32 cellular contexts compared by ENCODE assay signal in genomic region chr15:100169615-100170279, GRCh38.
DNase-seq lines count a peak whose midpoint lies in the region; ATAC-seq and TF ChIP-seq lines count a peak whose summit lies in the region.
"Had no signal": no experiment of that assay in that cellular context is flagged by ENCODE, and none has a peak within 500 bp of the region (broad histone marks: within the 10 kb centered on the region; RNA-seq: fewer than 3 reads in every experiment).

No MANE protein-coding gene starts in this region.

- no peak for TF ChIP-seq POLR2A in sigmoid colon (IDR thresholded peaks at IDR 0.05)

- intact Hi-C loops in sigmoid colon (cut with DNase I), result loop anchor here (10.0 kb wide), 1 partner anchor 165 kb away; no protein-coding TSS in a partner anchor

- no peak overlapping the region for H3K4me3 ChIP-seq in sigmoid colon
- H3K4me3 ChIP-seq: A549, left ventricle myocardium inferior, neural progenitor cell, right atrium auricular region, SJCRH30, spleen, stomach, uterus had no signal

- TF ChIP-seq CTCF in sigmoid colon (IDR thresholded peaks at IDR 0.05) (no peak), omental fat pad (IDR thresholded peaks at IDR 0.05) (no peak)

- DNase-seq in activated CD8-positive, alpha-beta memory T cell treated with anti-CD3 and anti-CD28 coated beads, Interleukin-2, amount 10 ng/mL, durations not matched to agents 7 days and 5 days, result no peak
- DNase-seq in activated CD8-positive, alpha-beta memory T cell treated with anti-CD3 and anti-CD28 coated beads, Interleukin-2, amount 50 U/mL, for 48 hours, result no peak
- DNase-seq in sigmoid colon, result peak; percentile 52
- no peak for DNase-seq in omental fat pad (ENCODE audit: low spot score)
- no peak for DNase-seq in RKO (ENCODE audit: low spot score)
- DNase-seq: activated B cell treated with CpG ODN at 0.5 μM for 24 hours; activated CD4-positive, alpha-beta T cell treated with anti-CD3 and anti-CD28 coated beads, Interleukin-2, amount 10 ng/mL, durations not matched to agents 7 days and 5 days; activated effector memory CD4-positive, alpha-beta T cell treated with anti-CD3 and anti-CD28 coated beads, Interleukin-2, amount 50 U/mL, for 16 hours; activated naive CD8-positive, alpha-beta T cell treated with anti-CD3 and anti-CD28 coated beads, Interleukin-2, amount 10 ng/mL, durations not matched to agents 7 days and 5 days; aorta; DND-41; foreskin fibroblast; H9; head of caudate nucleus; islet precursor cell; left ventricle myocardium inferior; mesenchymal stem cell; NCI-H1436; NCI-H2081; NCI-H345; NCI-H748 treated with DMSO at 0.1 percent for 48 hours; SJCRH30; spleen; stomach; uterus had no signal

- H3K27ac Mint-ChIP-seq in activated CD8-positive, alpha-beta memory T cell treated with anti-CD3 and anti-CD28 coated beads, Interleukin-2, amount 10 ng/mL, durations not matched to agents 7 days and 5 days, result peak overlapping the region; percentile 73
- H3K27ac Mint-ChIP-seq: activated B cell treated with CpG ODN at 0.5 μM for 24 hours; activated CD4-positive, alpha-beta T cell treated with anti-CD3 and anti-CD28 coated beads, Interleukin-2, amount 10 ng/mL, durations not matched to agents 7 days and 5 days; activated naive CD8-positive, alpha-beta T cell treated with anti-CD3 and anti-CD28 coated beads, Interleukin-2, amount 10 ng/mL, durations not matched to agents 7 days and 5 days; neural progenitor cell had no signal

- H3K4me3 Mint-ChIP-seq in activated CD8-positive, alpha-beta memory T cell treated with anti-CD3 and anti-CD28 coated beads, Interleukin-2, amount 10 ng/mL, durations not matched to agents 7 days and 5 days, result no peak overlapping the region
- H3K4me3 Mint-ChIP-seq: activated B cell treated with CpG ODN at 0.5 μM for 24 hours; activated CD4-positive, alpha-beta T cell treated with anti-CD3 and anti-CD28 coated beads, Interleukin-2, amount 10 ng/mL, durations not matched to agents 7 days and 5 days; activated naive CD8-positive, alpha-beta T cell treated with anti-CD3 and anti-CD28 coated beads, Interleukin-2, amount 10 ng/mL, durations not matched to agents 7 days and 5 days; H9; neural progenitor cell had no signal

- TF ChIP-seq EP300 in sigmoid colon (IDR thresholded peaks at IDR 0.05), result no peak

- no peak for ATAC-seq in activated CD8-positive, alpha-beta memory T cell treated with anti-CD3 and anti-CD28 coated beads, Interleukin-2, amount 10 ng/mL, durations not matched to agents 7 days and 5 days
- ATAC-seq in HG03432 (IDR thresholded peaks at IDR 0.05; ENCODE audit: unreplicated experiment), result peak; percentile 3
- ATAC-seq in omental fat pad (ENCODE audit: low FRiP score), result no peak
- no peak for ATAC-seq in HG03139 (IDR thresholded peaks at IDR 0.05; ENCODE audit: unreplicated experiment)
- ATAC-seq: A549, esophagus mucosa had no signal

- no peaks in the 10 kb centered on the region for H3K36me3 ChIP-seq in sigmoid colon
- H3K36me3 ChIP-seq: left ventricle myocardium inferior, neural progenitor cell, right atrium auricular region, SJCRH30, spleen, stomach, uterus had no signal

- peaks cover 3% of the 10 kb centered on the region for H3K9me3 Mint-ChIP-seq in activated CD8-positive, alpha-beta memory T cell treated with anti-CD3 and anti-CD28 coated beads, Interleukin-2, amount 10 ng/mL, durations not matched to agents 7 days and 5 days (ENCODE audit: low read depth)
- H3K9me3 Mint-ChIP-seq: H9 had no signal

- peaks cover 4 to 16% (median 10%) of the 10 kb centered on the region in 4 donors for H3K9me3 ChIP-seq in sigmoid colon
- H3K9me3 ChIP-seq: SJCRH30 had no signal

- peaks cover 2 to 36% (median 29%) of the 10 kb centered on the region in 4 donors for H3K4me1 ChIP-seq in sigmoid colon
- H3K4me1 ChIP-seq: A549, right atrium auricular region, SJCRH30, spleen, uterus had no signal

- 94% methylated on average over 20 of the region's 20 CpGs for WGBS in sigmoid colon, 2 donors

- CTCF ChIA-PET in activated CD8-positive, alpha-beta memory T cell treated with anti-CD3 and anti-CD28 coated beads, Interleukin-2, amount 10 ng/mL, durations not matched to agents 7 days and 5 days (lab: Charles Lee), result no interaction called here

- H3K4me1 Mint-ChIP-seq in activated CD8-positive, alpha-beta memory T cell treated with anti-CD3 and anti-CD28 coated beads, Interleukin-2, amount 10 ng/mL, durations not matched to agents 7 days and 5 days, result peaks cover 21% of the 10 kb centered on the region
- H3K4me1 Mint-ChIP-seq: activated B cell treated with CpG ODN at 0.5 μM for 24 hours had no signal

- peaks cover 15% of the 10 kb centered on the region for H3K27me3 Mint-ChIP-seq in activated CD8-positive, alpha-beta memory T cell treated with anti-CD3 and anti-CD28 coated beads, Interleukin-2, amount 10 ng/mL, durations not matched to agents 7 days and 5 days
- H3K27me3 Mint-ChIP-seq: activated CD4-positive, alpha-beta T cell treated with anti-CD3 and anti-CD28 coated beads, Interleukin-2, amount 10 ng/mL, durations not matched to agents 7 days and 5 days; activated naive CD8-positive, alpha-beta T cell treated with anti-CD3 and anti-CD28 coated beads, Interleukin-2, amount 10 ng/mL, durations not matched to agents 7 days and 5 days had no signal

- H3K27me3 ChIP-seq in sigmoid colon, result no peaks in the 10 kb centered on the region
- H3K27me3 ChIP-seq: neural progenitor cell, right atrium auricular region, SJCRH30, stomach, uterus had no signal

- peaks cover 2% of the 10 kb centered on the region for H3K36me3 Mint-ChIP-seq in activated CD8-positive, alpha-beta memory T cell treated with anti-CD3 and anti-CD28 coated beads, Interleukin-2, amount 10 ng/mL, durations not matched to agents 7 days and 5 days
- H3K36me3 Mint-ChIP-seq: neural progenitor cell had no signal

- H3K27ac ChIP-seq in cingulate gyrus (ENCODE audit: low read depth, low read length), result peak overlapping the region; percentile 50
- H3K27ac ChIP-seq in sigmoid colon, result peak overlapping the region in 1 of 4 donors; percentile 41
- H3K27ac ChIP-seq: A549, left ventricle myocardium inferior, right atrium auricular region, SJCRH30 had no signal
